ENCODE assay signal across 1 cellular context in genomic region chr10:110858297-110858934, GRCh38.
TF ChIP-seq lines count a peak whose summit lies in the region.

No MANE protein-coding gene starts in this region.

TF ChIP-seq in IMR-90, 13 proteins besides CTCF, POLR2A, EP300 and RAD21:
- TF ChIP-seq ELK1 (IDR thresholded peaks at IDR 0.05; ENCODE audit: borderline replicate concordance, low read depth, low read length) = no peak
- no peak for TF ChIP-seq SMC3 (IDR thresholded peaks at IDR 0.05; ENCODE audit: low read depth, low read length)
- no peak for TF ChIP-seq RCOR1 (IDR thresholded peaks at IDR 0.05; ENCODE audit: insufficient replicate concordance, low read length)
- TF ChIP-seq MAFK (IDR thresholded peaks at IDR 0.05; ENCODE audit: low read depth, low read length) = no peak
- no peak for TF ChIP-seq USF2 (IDR thresholded peaks at IDR 0.05; ENCODE audit: low read depth, low read length)
